ENCODE assay signal across 26 cellular contexts in the genomic region with DNA sequence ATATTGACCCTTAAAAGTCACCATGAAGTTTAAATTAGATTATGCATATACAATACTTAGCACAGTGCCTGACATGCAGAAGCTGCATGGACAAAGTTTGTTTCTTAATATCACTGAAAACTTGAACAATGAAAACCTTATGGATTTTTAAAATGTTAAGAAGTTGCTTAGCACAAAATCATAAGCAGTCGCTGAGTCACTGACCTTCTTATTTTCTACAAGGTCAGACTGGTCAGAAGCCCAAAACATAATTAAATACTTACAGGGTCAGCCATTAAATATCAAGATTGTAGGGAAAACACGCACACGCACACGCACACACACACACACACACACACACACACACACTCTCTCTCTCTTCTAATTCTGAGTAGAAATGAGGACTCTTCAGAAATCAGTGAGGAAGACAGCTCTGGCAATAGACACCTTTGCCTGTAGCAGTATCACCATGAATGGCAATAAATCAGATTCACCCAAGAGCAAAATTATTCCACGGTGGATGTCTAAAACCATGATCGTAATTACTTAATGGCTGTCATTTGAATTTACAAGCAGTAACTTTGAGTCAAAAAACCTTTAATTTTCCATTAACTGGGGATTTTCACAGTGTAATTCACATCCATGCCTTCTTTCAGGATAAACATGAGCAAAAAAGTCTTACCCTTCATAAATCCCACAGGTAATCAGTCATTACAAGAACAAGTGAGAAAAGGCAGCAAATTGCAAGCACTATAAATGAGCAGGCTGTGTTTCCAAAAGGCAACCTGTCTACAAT.
"Had no signal": no experiment of that assay in that cellular context is flagged by ENCODE, and none has a peak within 500 bp of the region (broad histone marks: within the 10 kb centered on the region; RNA-seq: fewer than 3 reads in every experiment).

No MANE protein-coding gene starts in this region.

- H3K36me3 Mint-ChIP-seq: activated naive CD8-positive, alpha-beta T cell treated with anti-CD3 and anti-CD28 coated beads, Interleukin-2, amount 10 ng/mL, durations not matched to agents 7 days and 5 days; neural progenitor cell had no signal

- H3K4me1 Mint-ChIP-seq: central memory CD8-positive, alpha-beta T cell; neural progenitor cell had no signal

- ATAC-seq: activated CD4-positive, alpha-beta T cell treated with anti-CD3 and anti-CD28 coated beads for 36 hours; heart left ventricle; left colon; mucosa of descending colon; naive thymus-derived CD4-positive, alpha-beta T cell; sciatic nerve; stimulated activated naive B cell treated with anti-CD40 and anti-IgM and Interleukin-4, amounts not matched to agents 10 μg/mL and 1 μg/mL and 100 μg/mL, for 72 hours; T-helper 17 cell had no signal

- H3K4me3 ChIP-seq: breast epithelium, colonic mucosa, dorsolateral prefrontal cortex, heart left ventricle, mucosa of descending colon, neural progenitor cell, transverse colon, vagina had no signal

- H3K4me3 Mint-ChIP-seq: activated B cell treated with CpG ODN at 0.5 μM for 24 hours; activated CD4-positive, alpha-beta T cell treated with anti-CD3 and anti-CD28 coated beads for 36 hours; activated naive CD4-positive, alpha-beta T cell treated with anti-CD3 and anti-CD28 coated beads for 36 hours; activated naive CD8-positive, alpha-beta T cell treated with anti-CD3 and anti-CD28 coated beads, Interleukin-2, amount 10 ng/mL, durations not matched to agents 7 days and 5 days; central memory CD8-positive, alpha-beta T cell; endodermal cell; naive thymus-derived CD4-positive, alpha-beta T cell; neural progenitor cell; stimulated activated naive B cell treated with anti-CD40 and anti-IgM and Interleukin-4, amounts not matched to agents 10 μg/mL and 1 μg/mL and 100 μg/mL, for 72 hours; T-helper 17 cell had no signal

- H3K27ac Mint-ChIP-seq: activated B cell treated with CpG ODN at 0.5 μM for 24 hours; activated CD4-positive, alpha-beta T cell treated with anti-CD3 and anti-CD28 coated beads for 36 hours; activated naive CD4-positive, alpha-beta T cell treated with anti-CD3 and anti-CD28 coated beads for 36 hours; activated naive CD8-positive, alpha-beta T cell treated with anti-CD3 and anti-CD28 coated beads, Interleukin-2, amount 10 ng/mL, durations not matched to agents 7 days and 5 days; endodermal cell; naive thymus-derived CD4-positive, alpha-beta T cell; neural progenitor cell; T-helper 17 cell had no signal

- H3K27me3 Mint-ChIP-seq: activated B cell treated with CpG ODN at 0.5 μM for 24 hours; activated CD4-positive, alpha-beta T cell treated with anti-CD3 and anti-CD28 coated beads for 36 hours; activated naive CD8-positive, alpha-beta T cell treated with anti-CD3 and anti-CD28 coated beads, Interleukin-2, amount 10 ng/mL, durations not matched to agents 7 days and 5 days; stimulated activated naive B cell treated with anti-CD40 and anti-IgM and Interleukin-4, amounts not matched to agents 10 μg/mL and 1 μg/mL and 100 μg/mL, for 72 hours had no signal

- H3K9me3 Mint-ChIP-seq: activated B cell treated with CpG ODN at 0.5 μM for 24 hours; activated naive CD4-positive, alpha-beta T cell treated with anti-CD3 and anti-CD28 coated beads for 36 hours; activated naive CD8-positive, alpha-beta T cell treated with anti-CD3 and anti-CD28 coated beads, Interleukin-2, amount 10 ng/mL, durations not matched to agents 7 days and 5 days; central memory CD8-positive, alpha-beta T cell; endodermal cell; neural progenitor cell; stimulated activated naive B cell treated with anti-CD40 and anti-IgM and Interleukin-4, amounts not matched to agents 10 μg/mL and 1 μg/mL and 100 μg/mL, for 72 hours had no signal

- DNase-seq: activated B cell treated with CpG ODN at 0.5 μM for 24 hours; activated CD4-positive, alpha-beta T cell treated with anti-CD3 and anti-CD28 coated beads for 36 hours; activated CD4-positive, alpha-beta T cell treated with anti-CD3 and anti-CD28 coated beads, Interleukin-2, amount 50 U/mL, for 48 hours; activated CD8-positive, alpha-beta memory T cell treated with anti-CD3 and anti-CD28 coated beads, Interleukin-2, amount 50 U/mL, for 48 hours; activated naive CD4-positive, alpha-beta T cell treated with anti-CD3 and anti-CD28 coated beads for 36 hours; activated naive CD8-positive, alpha-beta T cell treated with anti-CD3 and anti-CD28 coated beads, Interleukin-2, amount 10 ng/mL, durations not matched to agents 7 days and 5 days; activated T-cell treated with anti-CD3 and anti-CD28 coated beads, Interleukin-2, amount 50 U/mL, for 48 hours; amniotic stem cell; colonic mucosa; dorsolateral prefrontal cortex; endodermal cell; heart left ventricle; left colon; mesenchymal stem cell; mucosa of descending colon; naive thymus-derived CD4-positive, alpha-beta T cell; stimulated activated CD4-positive, alpha-beta T cell treated with anti-CD3 and anti-CD28 coated beads, Interleukin-2, amount 100 ng/mL, for 48 hours; stimulated activated CD8-positive, alpha-beta memory T cell treated with anti-CD3 and anti-CD28 coated beads, Interleukin-4, amount 100 ng/mL, for 48 hours; stimulated activated naive B cell treated with anti-CD40 and anti-IgM and Interleukin-4, amounts not matched to agents 10 μg/mL and 1 μg/mL and 100 μg/mL, for 72 hours; T-helper 17 cell; transverse colon had no signal
